9 cellular contexts compared by ENCODE assay signal in genomic region chr17:20464854-20465414, GRCh38. TPM values are rescaled to one million over a fixed set of nuclear protein-coding genes. Genes with fewer than 3 reads are reported as not detected.
"Had no signal": no experiment of that assay in that cellular context is flagged by ENCODE, and none has a peak within 500 bp of the region (broad histone marks: within the 10 kb centered on the region; RNA-seq: fewer than 3 reads in every experiment).

No MANE protein-coding gene starts in this region.

RNA-seq across cellular contexts. Expression of gene LGALS9B, which starts 2.4 kb away (rescaled TPM):
- total RNA-seq: activated CD4-positive, alpha-beta memory T cell treated with anti-CD3 and anti-CD28 coated beads, Interleukin-2, amount 10 ng/mL, durations not matched to agents 7 days and 5 days; activated CD4-positive, alpha-beta T cell treated with anti-CD3 and anti-CD28 coated beads for 36 hours; activated CD8-positive, alpha-beta memory T cell treated with anti-CD3 and anti-CD28 coated beads for 36 hours; activated naive CD4-positive, alpha-beta T cell treated with anti-CD3 and anti-CD28 coated beads for 36 hours; activated T-helper 17 cell treated with anti-CD3 and anti-CD28 coated beads, Interleukin-2, amount 50 U/mL, for 72 hours; MCF 10A; RPMI7951; SJSA1; T-helper 1 cell treated with Interleukin-12 subunit alpha and Interleukin-12 subunit beta and Interleukin-4 antibody, amounts not matched to agents 30 ng/mL and 1 ng/mL, for 36 hours had no signal
